8 cellular contexts compared by ENCODE assay signal in the genomic region with DNA sequence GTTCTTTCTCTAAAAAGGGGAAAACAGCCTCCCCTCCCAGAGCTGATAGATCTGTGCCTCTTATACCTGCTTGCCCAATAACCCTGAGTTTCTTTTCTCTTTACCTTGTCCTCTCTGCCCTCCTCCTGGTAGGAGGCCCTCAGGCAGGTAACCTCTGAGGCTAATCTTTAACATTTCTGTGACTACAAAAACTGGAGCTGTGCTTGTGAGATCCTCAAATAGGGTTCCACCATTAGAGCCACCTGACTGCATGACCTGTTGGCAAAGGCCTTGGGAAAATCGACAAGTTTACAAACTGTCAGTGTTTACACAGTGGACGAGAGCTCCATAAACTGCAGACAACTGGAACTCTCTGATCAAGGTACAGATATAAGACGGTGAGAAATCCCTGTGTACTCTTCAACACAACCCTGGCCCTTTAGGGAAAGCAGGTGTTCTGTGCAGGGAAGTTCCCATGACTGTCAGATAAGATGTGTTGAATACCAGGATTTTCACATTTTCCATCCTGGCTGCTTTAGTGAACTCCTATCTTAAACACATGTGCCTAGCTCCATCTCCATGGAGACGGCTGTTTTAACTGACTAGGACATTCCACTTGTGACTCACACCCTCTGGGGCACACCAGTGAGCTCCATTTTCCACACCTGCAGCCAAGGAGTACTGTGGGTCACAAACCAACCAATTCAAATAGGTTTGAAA. TPM values are rescaled to one million over a fixed set of nuclear protein-coding genes. Genes with fewer than 3 reads are reported as not detected.
DNase-seq lines count a peak whose midpoint lies in the region; ATAC-seq and TF ChIP-seq lines count a peak whose summit lies in the region.

No MANE protein-coding gene starts in this region.

- CTCF ChIA-PET in OCI-LY7 (lab: Charles Lee; ENCODE audit: unreplicated experiment): no interaction called here

- no peaks in the 10 kb centered on the region for H3K9me3 Mint-ChIP-seq in stimulated activated memory B cell treated with anti-CD40 and anti-IgM and Interleukin-4, amounts not matched to agents 10 μg/mL and 1 μg/mL and 100 μg/mL, for 72 hours

- intact Hi-C loops in OCI-LY7 (cut with micrococcal nuclease; ENCODE audit: unreplicated experiment): no loop called here

- H3K9me3 ChIP-seq in adipocyte (ENCODE audit: control insufficient read depth, low read length) (no peaks in the 10 kb centered on the region), OCI-LY7 (ENCODE audit: low read length) (no peaks in the 10 kb centered on the region)

- no peaks in the 10 kb centered on the region for H3K27me3 Mint-ChIP-seq in stimulated activated memory B cell treated with anti-CD40 and anti-IgM and Interleukin-4, amounts not matched to agents 10 μg/mL and 1 μg/mL and 100 μg/mL, for 72 hours

- H3K27me3 ChIP-seq in adipocyte (replicated peaks; ENCODE audit: control insufficient read depth, insufficient read depth, low read length): no peaks in the 10 kb centered on the region

- POLR2A ChIA-PET in OCI-LY7 (lab: Charles Lee): interaction anchor here (0.6 kb wide), 1 partner anchor 488 kb away, joined by 3 read pairs; no protein-coding TSS in a partner anchor

- no peaks in the 10 kb centered on the region for H3K9me2 ChIP-seq in OCI-LY7 (ENCODE audit: insufficient read depth, low read length)

- peak; percentile 70 for DNase-seq in activated effector memory CD4-positive, alpha-beta T cell treated with anti-CD3 and anti-CD28 coated beads, Interleukin-2, amount 50 U/mL, for 16 hours
- DNase-seq in activated effector memory CD4-positive, alpha-beta T cell treated with Interleukin-2 at 50 U/mL for 16 hours: no peak
- peak; percentile 90 for DNase-seq in adipocyte (ENCODE audit: low read depth)
- DNase-seq in islet precursor cell: peak; percentile 83
- no peak for DNase-seq in cerebellar nuclear complex (lab: John Stamatoyannopoulos, UW)
- no peak for DNase-seq in OCI-LY7 (ENCODE audit: low spot score)

- H3K36me3 ChIP-seq in adipocyte (ENCODE audit: control insufficient read depth, insufficient read depth, low read length, severe bottlenecking) (peaks cover 44% of the 10 kb centered on the region), OCI-LY7 (ENCODE audit: insufficient read depth, low read length) (no peaks in the 10 kb centered on the region)

- H3K4me1 Mint-ChIP-seq in stimulated activated memory B cell treated with anti-CD40 and anti-IgM and Interleukin-4, amounts not matched to agents 10 μg/mL and 1 μg/mL and 100 μg/mL, for 72 hours: peaks cover 30% of the 10 kb centered on the region

- H4K20me1 ChIP-seq in OCI-LY7 (ENCODE audit: insufficient read depth, low read length): no peaks in the 10 kb centered on the region

- peak overlapping the region; percentile 23 for H3K27ac Mint-ChIP-seq in stimulated activated memory B cell treated with anti-CD40 and anti-IgM and Interleukin-4, amounts not matched to agents 10 μg/mL and 1 μg/mL and 100 μg/mL, for 72 hours

- no peak overlapping the region for H2AFZ ChIP-seq in OCI-LY7 (ENCODE audit: low read length)

- peaks cover 27% of the 10 kb centered on the region for H3K4me1 ChIP-seq in adipocyte (ENCODE audit: control insufficient read depth, insufficient read depth, low read length)
- H3K4me1 ChIP-seq in OCI-LY7 (ENCODE audit: insufficient read depth, low read length, poor library complexity, severe bottlenecking): peaks cover 5% of the 10 kb centered on the region

- no peak overlapping the region for H3K4me2 ChIP-seq in OCI-LY7 (ENCODE audit: low read length)

- no peak overlapping the region for H3K9ac ChIP-seq in adipocyte (ENCODE audit: low read length)

- no peak overlapping the region for H3K4me3 Mint-ChIP-seq in stimulated activated memory B cell treated with anti-CD40 and anti-IgM and Interleukin-4, amounts not matched to agents 10 μg/mL and 1 μg/mL and 100 μg/mL, for 72 hours

- BruUV-seq in OCI-LY7 (replicated peaks; lab: Mats Ljungman, UMichigan): no TSS peak

- H3K27ac ChIP-seq in OCI-LY7 (ENCODE audit: low read depth, low read length, poor library complexity, severe bottlenecking): no peak overlapping the region

- no peak for TF ChIP-seq CTCF in OCI-LY7 (conservative IDR thresholded peaks at IDR 0.05; ENCODE audit: low read length)

- no peak for ATAC-seq in stimulated activated memory B cell treated with anti-CD40 and anti-IgM and Interleukin-4, amounts not matched to agents 10 μg/mL and 1 μg/mL and 100 μg/mL, for 72 hours
- ATAC-seq in HG03108 (IDR thresholded peaks at IDR 0.05; ENCODE audit: unreplicated experiment): no peak

- peaks cover 59% of the 10 kb centered on the region for H3K36me3 Mint-ChIP-seq in stimulated activated memory B cell treated with anti-CD40 and anti-IgM and Interleukin-4, amounts not matched to agents 10 μg/mL and 1 μg/mL and 100 μg/mL, for 72 hours

- H3K4me3 ChIP-seq in adipocyte (ENCODE audit: low read length): no peak overlapping the region
- no peak overlapping the region for H3K4me3 ChIP-seq in OCI-LY7 (ENCODE audit: low read depth, low read length, poor library complexity, severe bottlenecking)

- H3K79me2 ChIP-seq in OCI-LY7 (ENCODE audit: insufficient read depth, low read depth, low read length): no peaks in the 10 kb centered on the region

RNA-seq across cellular contexts. Expression of gene ECE1, which starts 38.3 kb away (rescaled TPM):
- 13.5 and 20.0 TPM in 2 replicates for total RNA-seq in OCI-LY7 (2014; rRNA removed; shearing (Covaris generic))
- total RNA-seq in OCI-LY7 (2022): 25.3 and 32.8 TPM in 2 replicates

Comparison
In these comparisons a context has a peak if more than half of its experiments do, and no peak if none do; other contexts are left out.
1. DNase-seq: peak in activated effector memory CD4-positive, alpha-beta T cell treated with anti-CD3 and anti-CD28 coated beads, Interleukin-2, amount 50 U/mL, for 16 hours (single experiment), adipocyte (single experiment) and islet precursor cell (single experiment); none in activated effector memory CD4-positive, alpha-beta T cell treated with Interleukin-2 at 50 U/mL for 16 hours (single experiment), cerebellar nuclear complex (0 of 2) and OCI-LY7 (single experiment).